1 cellular context compared by ENCODE assay signal in genomic region chr3:138835846-138836245, GRCh38.
A peak's percentile ranks its signal among the peaks of the same experiment; 100 is the strongest.
TF ChIP-seq lines count a peak whose summit lies in the region.

No MANE protein-coding gene starts in this region.

TF ChIP-seq in K562, 482 proteins besides CTCF, POLR2A, EP300 and RAD21:
- peak in 1 of 2 experiments; percentile 79; a peak in 2 of 4 replicates for TF ChIP-seq MLLT1 (IDR thresholded peaks at IDR 0.05)
